20 cellular contexts compared by ENCODE assay signal in the genomic region with DNA sequence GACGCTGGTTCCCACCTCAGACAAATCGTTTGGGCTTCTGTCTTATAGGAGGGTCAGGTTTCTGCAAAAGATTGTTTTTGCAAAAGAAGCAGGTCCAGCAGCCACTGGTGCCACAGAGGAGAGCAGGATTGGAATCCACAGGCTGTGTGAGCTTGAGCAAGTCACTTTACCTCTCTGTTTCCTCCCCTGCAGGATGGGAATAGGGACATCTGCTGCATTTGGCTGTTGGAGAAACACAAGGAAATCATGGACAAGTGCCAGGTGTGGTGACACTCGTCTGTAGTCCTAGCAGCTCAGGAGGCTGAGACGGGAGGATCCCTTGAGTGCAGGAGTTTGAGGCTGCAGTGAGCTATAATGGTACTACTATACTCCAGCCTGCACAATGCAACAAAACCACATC.
"Had no signal": no experiment of that assay in that cellular context is flagged by ENCODE, and none has a peak within 500 bp of the region (broad histone marks: within the 10 kb centered on the region; RNA-seq: fewer than 3 reads in every experiment).

No MANE protein-coding gene starts in this region.

- H3K27ac ChIP-seq: brain microvascular endothelial cell, coronary artery, upper lobe of right lung had no signal

- H3K9me3 ChIP-seq: upper lobe of right lung had no signal

- DNase-seq: activated CD4-positive, alpha-beta T cell treated with anti-CD3 and anti-CD28 coated beads for 4 hours; activated CD8-positive, alpha-beta T cell treated with anti-CD3 and anti-CD28 coated beads for 36 hours; activated effector memory CD4-positive, alpha-beta T cell treated with anti-CD3 and anti-CD28 coated beads, Interleukin-2, amount 50 U/mL, for 16 hours; activated T-cell treated with anti-CD3 and anti-CD28 coated beads, Interleukin-2, amount 50 U/mL, for 48 hours; effector CD4-positive, alpha-beta T cell; foreskin fibroblast; glutamatergic neuron; kidney glomerular epithelial cell; mesendoderm; natural killer cell; occipital lobe; stimulated activated naive CD8-positive, alpha-beta T cell treated with anti-CD3 and anti-CD28 coated beads, Interleukin-15, amount 100 ng/mL, for 72 hours; T-helper 17 cell; upper lobe of right lung had no signal

- H3K4me3 ChIP-seq: coronary artery, upper lobe of right lung had no signal

- FAIRE-seq: endothelial cell of umbilical vein had no signal

- H3K27me3 ChIP-seq: brain microvascular endothelial cell, upper lobe of right lung had no signal

- ATAC-seq: activated CD8-positive, alpha-beta T cell treated with anti-CD3 and anti-CD28 coated beads for 36 hours; activated naive CD4-positive, alpha-beta T cell treated with anti-CD3 and anti-CD28 coated beads, Interleukin-2, amount 50 U/mL, for 72 hours; natural killer cell; sciatic nerve; stimulated activated naive CD8-positive, alpha-beta T cell treated with anti-CD3 and anti-CD28 coated beads, Interleukin-15, amount 100 ng/mL, for 72 hours; T-helper 17 cell; upper lobe of right lung; WTC11 had no signal

- H3K36me3 ChIP-seq: brain microvascular endothelial cell, upper lobe of right lung had no signal
